ENCODE assay signal across 1 cellular context in genomic region chr9:88645869-88646204, GRCh38.
TF ChIP-seq lines count a peak whose summit lies in the region.

No MANE protein-coding gene starts in this region.

TF ChIP-seq in IMR-90, 13 proteins besides CTCF, POLR2A, EP300 and RAD21:
- TF ChIP-seq MXI1 (IDR thresholded peaks at IDR 0.05; ENCODE audit: borderline replicate concordance, low read depth, low read length), result no peak
- no peak for TF ChIP-seq USF2 (IDR thresholded peaks at IDR 0.05; ENCODE audit: low read depth, low read length)
- TF ChIP-seq RFX5 (IDR thresholded peaks at IDR 0.05; ENCODE audit: low read depth, low read length), result no peak
- TF ChIP-seq CHD1 (IDR thresholded peaks at IDR 0.05; ENCODE audit: low read depth, low read length), result no peak
- no peak for TF ChIP-seq FOS (IDR thresholded peaks at IDR 0.05; ENCODE audit: low read depth, low read length)
- no peak for TF ChIP-seq RCOR1 (IDR thresholded peaks at IDR 0.05; ENCODE audit: insufficient replicate concordance, low read length)
- no peak for TF ChIP-seq CEBPB (IDR thresholded peaks at IDR 0.05; ENCODE audit: low read depth, low read length)
- no peak for TF ChIP-seq MAZ (IDR thresholded peaks at IDR 0.05; ENCODE audit: borderline replicate concordance, low read depth, low read length)
- no peak for TF ChIP-seq SMC3 (IDR thresholded peaks at IDR 0.05; ENCODE audit: low read depth, low read length)
- no peak for TF ChIP-seq NFE2L2 (IDR thresholded peaks at IDR 0.05; ENCODE audit: low read depth, low read length)
- TF ChIP-seq ELK1 (IDR thresholded peaks at IDR 0.05; ENCODE audit: borderline replicate concordance, low read depth, low read length), result no peak
- no peak for TF ChIP-seq BHLHE40 (IDR thresholded peaks at IDR 0.05; ENCODE audit: low read depth, low read length)
- TF ChIP-seq MAFK (IDR thresholded peaks at IDR 0.05; ENCODE audit: low read depth, low read length), result no peak
